Comparison of ENCODE assay signal across 15 cellular contexts in the genomic region with DNA sequence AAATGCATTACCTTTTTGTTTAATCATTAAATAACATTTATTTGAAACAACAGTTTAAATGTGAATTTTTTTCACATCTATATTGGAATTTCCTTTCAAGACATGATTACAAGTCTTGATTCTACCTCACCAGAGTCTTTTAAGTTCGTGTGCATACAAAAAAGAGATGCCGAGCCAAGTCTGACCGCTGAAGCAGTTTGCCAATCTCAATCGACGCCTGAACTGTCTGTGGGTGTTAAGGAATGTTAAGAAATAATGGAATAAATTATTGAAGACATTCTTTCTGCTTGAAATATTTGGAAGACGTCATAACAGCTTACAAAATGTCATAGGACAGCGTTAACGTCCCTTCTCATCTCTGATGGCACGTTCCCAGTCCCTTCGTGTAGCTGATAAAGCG. TPM values are rescaled to one million over a fixed set of nuclear protein-coding genes. Genes with fewer than 3 reads are reported as not detected.
DNase-seq lines count a peak whose midpoint lies in the region; ATAC-seq and TF ChIP-seq lines count a peak whose summit lies in the region.
"Had no signal": no experiment of that assay in that cellular context is flagged by ENCODE, and none has a peak within 500 bp of the region (broad histone marks: within the 10 kb centered on the region; RNA-seq: fewer than 3 reads in every experiment).

No MANE protein-coding gene starts in this region.

- H3K4me3 ChIP-seq in osteoblast (ENCODE audit: insufficient read depth, low read length), result no peak overlapping the region
- H3K4me3 ChIP-seq: GM23338, hepatocyte, PC-9, right lobe of liver had no signal

- peaks cover 63% of the 10 kb centered on the region for H3K4me1 Mint-ChIP-seq in activated CD4-positive, alpha-beta T cell treated with anti-CD3 and anti-CD28 coated beads for 36 hours
- H3K4me1 Mint-ChIP-seq in central memory CD8-positive, alpha-beta T cell, result peaks cover 46% of the 10 kb centered on the region
- H3K4me1 Mint-ChIP-seq: naive B cell had no signal

- POLR2A ChIA-PET in activated CD4-positive, alpha-beta T cell treated with anti-CD3 and anti-CD28 coated beads for 36 hours (lab: Charles Lee), result no interaction called here

- H3K4me2 ChIP-seq in osteoblast (ENCODE audit: insufficient read depth, low read length), result peak overlapping the region; percentile 63
- H3K4me2 ChIP-seq: GM23338, hepatocyte, PC-9 had no signal

- CTCF ChIA-PET in activated CD4-positive, alpha-beta T cell treated with anti-CD3 and anti-CD28 coated beads for 36 hours (lab: Charles Lee), result interaction anchor here (0.5 to 6.6 kb wide), 58 partner anchors 9 to 462 kb away, joined by 3 to 60 read pairs (median 4); partner anchors contain the start of genes QRFPR and TNIP3

- TF ChIP-seq CTCF in osteoblast (IDR thresholded peaks at IDR 0.05; ENCODE audit: extremely low read depth, low read depth, low read length), result no peak

- intact Hi-C loops in activated CD4-positive, alpha-beta T cell treated with anti-CD3 and anti-CD28 coated beads for 36 hours (cut with DNase I, micrococcal nuclease), result loop anchor here (1.0 to 5.0 kb wide), 7 partner anchors 35 to 535 kb away; no protein-coding TSS in a partner anchor

- no peaks in the 10 kb centered on the region for H3K27me3 Mint-ChIP-seq in activated CD4-positive, alpha-beta T cell treated with anti-CD3 and anti-CD28 coated beads for 36 hours
- no peaks in the 10 kb centered on the region for H3K27me3 Mint-ChIP-seq in central memory CD8-positive, alpha-beta T cell

- in situ Hi-C loops in SK-MEL-5 (cut with HindIII; ENCODE audit: low pct_unique_long_range_greater_than_20kb, low sequenced_read_pairs), result no loop called here

- no peak overlapping the region for H3K27ac ChIP-seq in osteoblast (ENCODE audit: low read depth, low read length)
- H3K27ac ChIP-seq: hepatocyte, PC-9, right lobe of liver had no signal

- no peaks in the 10 kb centered on the region for H4K20me1 ChIP-seq in osteoblast (ENCODE audit: insufficient read depth, low read length)

- no peak overlapping the region for H3K27ac Mint-ChIP-seq in activated CD4-positive, alpha-beta T cell treated with anti-CD3 and anti-CD28 coated beads for 36 hours
- peak overlapping the region; percentile 61 for H3K27ac Mint-ChIP-seq in central memory CD8-positive, alpha-beta T cell (ENCODE audit: low read depth)
- H3K27ac Mint-ChIP-seq: GM23338, naive B cell had no signal

- peak overlapping the region; percentile 42 for H3K4me3 Mint-ChIP-seq in activated CD4-positive, alpha-beta T cell treated with anti-CD3 and anti-CD28 coated beads for 36 hours
- H3K4me3 Mint-ChIP-seq in central memory CD8-positive, alpha-beta T cell, result peak overlapping the region; percentile 44
- H3K4me3 Mint-ChIP-seq: GM23338, naive B cell had no signal

- H3K36me3 ChIP-seq in osteoblast (ENCODE audit: insufficient read depth, low read length), result no peaks in the 10 kb centered on the region
- H3K36me3 ChIP-seq: right lobe of liver had no signal

- H3K27me3 ChIP-seq in osteoblast (ENCODE audit: insufficient read depth, low read length), result no peaks in the 10 kb centered on the region
- H3K27me3 ChIP-seq: hepatocyte, right lobe of liver had no signal

- no peaks in the 10 kb centered on the region for H3K9me3 Mint-ChIP-seq in activated CD4-positive, alpha-beta T cell treated with anti-CD3 and anti-CD28 coated beads for 36 hours (ENCODE audit: low read depth)
- no peaks in the 10 kb centered on the region for H3K9me3 Mint-ChIP-seq in central memory CD8-positive, alpha-beta T cell
- H3K9me3 Mint-ChIP-seq: GM23338, naive B cell had no signal

- no peaks in the 10 kb centered on the region for H3K4me1 ChIP-seq in osteoblast (ENCODE audit: insufficient read depth, low read length)
- H3K4me1 ChIP-seq: right lobe of liver had no signal

- H2AFZ ChIP-seq in osteoblast (ENCODE audit: low read length), result no peak overlapping the region
- H2AFZ ChIP-seq: GM23338, hepatocyte, PC-9 had no signal

- no peak for ATAC-seq in activated CD4-positive, alpha-beta T cell treated with anti-CD3 and anti-CD28 coated beads for 36 hours
- no peak for ATAC-seq in central memory CD8-positive, alpha-beta T cell (replicated peaks; ENCODE audit: extremely low read depth, poor library complexity, severe bottlenecking)
- ATAC-seq in GM19467 (IDR thresholded peaks at IDR 0.05; ENCODE audit: unreplicated experiment), result no peak
- ATAC-seq: GM23338, left cardiac atrium had no signal

- H3K79me2 ChIP-seq in osteoblast (ENCODE audit: insufficient read depth, low read length), result no peaks in the 10 kb centered on the region
- H3K79me2 ChIP-seq: hepatocyte had no signal

- DNase-seq in activated CD4-positive, alpha-beta T cell treated with anti-CD3 and anti-CD28 coated beads for 36 hours, result no peak
- DNase-seq in activated CD4-positive, alpha-beta T cell treated with anti-CD3 and anti-CD28 coated beads for 48 hours, result no peak
- DNase-seq in SK-MEL-5 (ENCODE audit: low read depth, low spot score), result peak; percentile 1
- DNase-seq in central memory CD8-positive, alpha-beta T cell (ENCODE audit: low spot score in 2 of 2), result no peak
- DNase-seq in osteoblast (ENCODE audit: insufficient read length, low spot score, missing footprints), result no peak
- DNase-seq in T1000 (lab: John Stamatoyannopoulos, UW), result no peak
- no peak for DNase-seq in stimulated activated naive CD4-positive, alpha-beta T cell treated with Interleukin-2 at 50 U/mL for 16 hours (lab: John Stamatoyannopoulos, UW)
- DNase-seq: left cardiac atrium, naive B cell, NCI-H1417 treated with DMSO at 0.1 percent for 48 hours, PC-9, right lobe of liver had no signal

- H3K9me3 ChIP-seq in osteoblast (ENCODE audit: low read depth, low read length), result no peaks in the 10 kb centered on the region
- H3K9me3 ChIP-seq: right lobe of liver had no signal

- peaks cover 2% of the 10 kb centered on the region for H3K36me3 Mint-ChIP-seq in activated CD4-positive, alpha-beta T cell treated with anti-CD3 and anti-CD28 coated beads for 36 hours (ENCODE audit: low read depth)
- H3K36me3 Mint-ChIP-seq in central memory CD8-positive, alpha-beta T cell (ENCODE audit: insufficient read depth), result no peaks in the 10 kb centered on the region
- H3K36me3 Mint-ChIP-seq: naive B cell had no signal

RNA-seq across cellular contexts. Expression of gene TNIP3, which starts 27.9 kb away (rescaled TPM):
- total RNA-seq in activated CD4-positive, alpha-beta T cell treated with anti-CD3 and anti-CD28 coated beads for 36 hours, result 1 to 10 TPM; 3.7 to 4.8 TPM
- total RNA-seq in SK-MEL-5 (2014; rRNA removed; shearing (Covaris generic)), result not detected in 2 replicates
- not detected in 2 replicates for polyA plus RNA-seq in SK-MEL-5 (2015; cell fraction: cytosol; rRNA removed)
- not detected in 2 replicates for polyA plus RNA-seq in SK-MEL-5 (2015; cell fraction: nucleus; rRNA removed)
- total RNA-seq in osteoblast, result 0.59 and 0.72 TPM in 2 replicates
- total RNA-seq: GM23338 had no signal
- polyA plus RNA-seq: GM23338 had no signal
